17 cellular contexts compared by ENCODE assay signal in genomic region chr9:83669067-83669466, GRCh38. TPM values are rescaled to one million over a fixed set of nuclear protein-coding genes. Genes with fewer than 3 reads are reported as not detected.
A peak's percentile ranks its signal among the peaks of the same experiment; 100 is the strongest.
DNase-seq lines count a peak whose midpoint lies in the region; ATAC-seq and TF ChIP-seq lines count a peak whose summit lies in the region.
"Had no signal": no experiment of that assay in that cellular context is flagged by ENCODE, and none has a peak within 500 bp of the region (broad histone marks: within the 10 kb centered on the region; RNA-seq: fewer than 3 reads in every experiment).

No MANE protein-coding gene starts in this region.

- in situ Hi-C loops in IMR-90 (cut with MboI; ENCODE audit: low sequenced_read_pairs) (no loop called here), G401 (cut with HindIII; ENCODE audit: low sequenced_read_pairs) (no loop called here)

- no peak overlapping the region for H3K4ac ChIP-seq in IMR-90 (ENCODE audit: low read depth, low read length)

- no peak for TF ChIP-seq EP300 in gastroesophageal sphincter (IDR thresholded peaks at IDR 0.05)

- H3K9me1 ChIP-seq in IMR-90 (ENCODE audit: insufficient read depth, low read length): peaks cover 4% of the 10 kb centered on the region; the same call in 1 of the 2 replicates

- intact Hi-C loops in IMR-90 (cut with micrococcal nuclease): loop anchor here (5.0 kb wide), 1 partner anchor 148 kb away; the partner anchor contains the start of gene GKAP1

- no peak overlapping the region for H2AK5ac ChIP-seq in IMR-90 (ENCODE audit: low read depth, low read length)

- POLR2A ChIA-PET in IMR-90 (lab: Charles Lee; ENCODE audit: unreplicated experiment): no interaction called here

- H3K9me3 ChIP-seq in IMR-90 (ENCODE audit: control insufficient read depth, insufficient read depth, low read length) (no peaks in the 10 kb centered on the region), gastroesophageal sphincter (no peaks in the 10 kb centered on the region)
- H3K9me3 ChIP-seq: BE2C had no signal

- H2BK5ac ChIP-seq in IMR-90 (ENCODE audit: low read depth, low read length, poor library complexity, severe bottlenecking): peak overlapping the region; percentile 30

- H3K27ac ChIP-seq in IMR-90 (ENCODE audit: insufficient read depth, low read length) (no peak overlapping the region), foreskin keratinocyte (no peak overlapping the region), gastroesophageal sphincter (no peak overlapping the region)

- H3K4me1 ChIP-seq in IMR-90 (ENCODE audit: control insufficient read depth, insufficient read depth, low read length) (no peaks in the 10 kb centered on the region; the same call in none of the 2 replicates), foreskin keratinocyte (no peaks in the 10 kb centered on the region), gastroesophageal sphincter (no peaks in the 10 kb centered on the region)
- H3K4me1 ChIP-seq: BE2C had no signal

- no peak overlapping the region for H3K23ac ChIP-seq in IMR-90 (ENCODE audit: low read depth, low read length)

- TF ChIP-seq RAD21 in IMR-90 (IDR thresholded peaks at IDR 0.05; ENCODE audit: low read length): no peak

- peaks cover 17% of the 10 kb centered on the region for H4K20me1 ChIP-seq in IMR-90 (ENCODE audit: insufficient read depth, low read length)

- H3K36me3 ChIP-seq in IMR-90 (ENCODE audit: control insufficient read depth, insufficient read depth, low read length): peaks cover 16% of the 10 kb centered on the region
- H3K36me3 ChIP-seq in gastroesophageal sphincter: peaks cover under 1 to 81% of the 10 kb centered on the region in 2 donors

- H3K9ac ChIP-seq in IMR-90 (ENCODE audit: low read depth, low read length): no peak overlapping the region

- no peak overlapping the region for H3K56ac ChIP-seq in IMR-90 (ENCODE audit: extremely low read depth, insufficient read depth, low read length)

- no peak overlapping the region for H3K4me3 ChIP-seq in AG10803 (ENCODE audit: low read length)
- no peak overlapping the region for H3K4me3 ChIP-seq in IMR-90 (ENCODE audit: insufficient read depth, low read depth, low read length)
- H3K4me3 ChIP-seq in gastroesophageal sphincter: no peak overlapping the region

- H2BK20ac ChIP-seq in IMR-90 (ENCODE audit: low read depth, low read length): no peak overlapping the region

- H2AK9ac ChIP-seq in IMR-90 (replicated peaks; ENCODE audit: low read depth, low read length, poor library complexity): no peak overlapping the region

- CTCF ChIA-PET in IMR-90 (lab: Yijun Ruan, JAX): no interaction called here

- dilution Hi-C loops in IMR-90 (cut with HindIII; ENCODE audit: low sequenced_read_pairs, unreplicated experiment): no loop called here

- no peak overlapping the region for H2BK120ac ChIP-seq in IMR-90 (ENCODE audit: low read depth, low read length)

- no CpG with 5 or more reads among the region's 1 CpG for WGBS in IMR-90 (ENCODE audit: extremely low coverage in 2 of 2, insufficient read length in 1 of 2), 2 experiments
- WGBS in gastroesophageal sphincter (ENCODE audit: low coverage in 1 of 2), 2 donors: 90 to 91% methylated on average over 1 of the region's 1 CpG

- no peak overlapping the region for H3K14ac ChIP-seq in IMR-90 (replicated peaks; ENCODE audit: low read depth, low read length)

- peaks cover 38 to 44% of the 10 kb centered on the region in 2 experiments for H3K79me1 ChIP-seq in IMR-90 (ENCODE audit: low read depth in 1 of 2, low read length in 2 of 2)

- no peaks in the 10 kb centered on the region for H3K27me3 ChIP-seq in IMR-90 (ENCODE audit: control insufficient read depth, insufficient read depth, low read length)
- H3K27me3 ChIP-seq in foreskin keratinocyte: no peaks in the 10 kb centered on the region
- no peaks in the 10 kb centered on the region for H3K27me3 ChIP-seq in gastroesophageal sphincter
- H3K27me3 ChIP-seq: BE2C had no signal

- TF ChIP-seq CTCF in AG10803 (conservative IDR thresholded peaks at IDR 0.05; ENCODE audit: low read length) (no peak), IMR-90 (conservative IDR thresholded peaks at IDR 0.05; ENCODE audit: low read depth, low read length) (no peak), foreskin keratinocyte (conservative IDR thresholded peaks at IDR 0.05) (no peak), gastroesophageal sphincter (IDR thresholded peaks at IDR 0.05) (no peak)

- H2AFZ ChIP-seq in IMR-90 (replicated peaks; ENCODE audit: low read length, poor library complexity): no peak overlapping the region

- no peak overlapping the region for H4K5ac ChIP-seq in IMR-90 (ENCODE audit: low read depth, low read length)

- no peak overlapping the region for H3K18ac ChIP-seq in IMR-90 (ENCODE audit: low read depth, low read length)

- no peak overlapping the region for H4K8ac ChIP-seq in IMR-90 (ENCODE audit: low read depth in 2 of 2, low read length in 2 of 2)

- H4K91ac ChIP-seq in IMR-90 (ENCODE audit: insufficient read depth, low read depth, low read length): no peak overlapping the region

- DNase-seq in AG10803 (ENCODE audit: low read depth) (peak; percentile 39), IMR-90 (peak; percentile 12), astrocyte of the hippocampus (ENCODE audit: low read depth, low spot score) (peak; percentile 41), foreskin keratinocyte (peak; percentile 22 to 54), G401 (ENCODE audit: low spot score) (no peak)
- DNase-seq: ACHN; BE2C; CD8-positive, alpha-beta T cell; COR-L47; DMS153; DMS79 treated with DMSO at 0.1 percent for 48 hours; EL; GDM1 had no signal

- H3K4me2 ChIP-seq in IMR-90 (ENCODE audit: low read depth, low read length): no peak overlapping the region

- ATAC-seq in IMR-90 (ENCODE audit: low read depth) (peak; percentile 78), foreskin keratinocyte (peak; percentile 32), GM18502 (IDR thresholded peaks at IDR 0.05; ENCODE audit: poor library complexity, unreplicated experiment) (no peak), HG03432 (IDR thresholded peaks at IDR 0.05; ENCODE audit: unreplicated experiment) (no peak), gastroesophageal sphincter (no peak)
- ATAC-seq: CD8-positive, alpha-beta T cell; HCT116 had no signal

- TF ChIP-seq POLR2A in IMR-90 (IDR thresholded peaks at IDR 0.05; ENCODE audit: low read depth, low read length) (no peak), gastroesophageal sphincter (IDR thresholded peaks at IDR 0.05) (no peak)

- H2BK15ac ChIP-seq in IMR-90 (ENCODE audit: low read depth, low read length): no peak overlapping the region

- BruUV-seq in IMR-90 (replicated peaks; lab: Mats Ljungman, UMichigan): no TSS peak

TF ChIP-seq in IMR-90, 13 proteins besides CTCF, POLR2A, EP300 and RAD21:
- TF ChIP-seq RCOR1 (IDR thresholded peaks at IDR 0.05; ENCODE audit: insufficient replicate concordance, low read length) (no peak), BHLHE40 (IDR thresholded peaks at IDR 0.05; ENCODE audit: low read depth, low read length) (no peak), FOS (IDR thresholded peaks at IDR 0.05; ENCODE audit: low read depth, low read length) (no peak)

RNA-seq across cellular contexts. Expression of gene UBQLN1, which starts 38.7 kb away (rescaled TPM):
- total RNA-seq in IMR-90 (2012; rRNA removed) (129 and 164 TPM in 2 replicates), foreskin keratinocyte (97.1 and 99.7 TPM in 2 replicates), gastroesophageal sphincter (100 to 1,000 TPM; 112 to 132 (median 117) TPM)
- polyA plus RNA-seq in IMR-90 (2012; rRNA removed) (66.4 and 74.3 TPM in 2 replicates), foreskin keratinocyte (36.9 and 45.7 TPM in 2 replicates)
- polyA plus RNA-seq in IMR-90 (2012; cell fraction: cytosol; rRNA removed): 29.3 and 30.0 TPM in 2 replicates
- polyA plus RNA-seq in IMR-90 (2012; cell fraction: nucleus; rRNA removed; ENCODE audit: low replicate concordance): 15.1 and 50.0 TPM in 2 replicates
- 111 and 152 TPM in 2 replicates for total RNA-seq in G401 (2014; rRNA removed; shearing (Covaris generic))

RNA-seq across cellular contexts. Expression of gene IDNK, which starts 46.1 kb away (rescaled TPM):
- total RNA-seq in IMR-90 (2012; rRNA removed) (1.4 and 1.7 TPM in 2 replicates), foreskin keratinocyte (1.9 and 2.2 TPM in 2 replicates), gastroesophageal sphincter (10 to 100 TPM in 2 of 4 donors, 1 to 10 TPM in 2; 4.5 to 16.8 (median 8.0) TPM)
- polyA plus RNA-seq in IMR-90 (2012; rRNA removed) (2.0 and 2.3 TPM in 2 replicates), foreskin keratinocyte (2.5 and 2.8 TPM in 2 replicates)
- 0.69 and 1.2 TPM in 2 replicates for polyA plus RNA-seq in IMR-90 (2012; cell fraction: cytosol; rRNA removed)
- polyA plus RNA-seq in IMR-90 (2012; cell fraction: nucleus; rRNA removed; ENCODE audit: low replicate concordance): 0.47 and 2.9 TPM in 2 replicates
- total RNA-seq in G401 (2014; rRNA removed; shearing (Covaris generic)): 1.8 and 3.8 TPM in 2 replicates

Comparison
In these comparisons a context has a peak if more than half of its experiments do, and no peak if none do; other contexts are left out.
1. ATAC-seq: peak in IMR-90 (single experiment) and foreskin keratinocyte (single experiment); none in GM18502 (single experiment), HG03432 (single experiment) and gastroesophageal sphincter (single experiment).